ENCODE assay signal across 22 cellular contexts in genomic region chr15:50933353-50933752, GRCh38. TPM values are rescaled to one million over a fixed set of nuclear protein-coding genes. Genes with fewer than 3 reads are reported as not detected.
DNase-seq lines count a peak whose midpoint lies in the region; ATAC-seq and TF ChIP-seq lines count a peak whose summit lies in the region.
"Had no signal": no experiment of that assay in that cellular context is flagged by ENCODE, and none has a peak within 500 bp of the region (broad histone marks: within the 10 kb centered on the region; RNA-seq: fewer than 3 reads in every experiment).

No MANE protein-coding gene starts in this region.

- H3K36me3 Mint-ChIP-seq in T-helper 17 cell (ENCODE audit: low read depth) = peaks cover 14% of the 10 kb centered on the region

- H3K4me3 ChIP-seq in GM23248 (no peak overlapping the region), trophoblast cell (ENCODE audit: low read depth, low read length) (no peak overlapping the region), left lung (no peak overlapping the region)
- H3K4me3 ChIP-seq: K562 had no signal

- H2AFZ ChIP-seq in GM23248 = no peak overlapping the region
- no peak overlapping the region for H2AFZ ChIP-seq in trophoblast cell (ENCODE audit: insufficient read depth, low read length, poor library complexity)

- no peaks in the 10 kb centered on the region for H3F3A ChIP-seq in GM23248 (ENCODE audit: insufficient read depth)

- H2BK5ac ChIP-seq in trophoblast cell (ENCODE audit: low read depth, low read length, poor library complexity) = no peak overlapping the region

- no peaks in the 10 kb centered on the region for H3K9me3 ChIP-seq in T-helper 17 cell (ENCODE audit: control insufficient read depth, low read length, poor library complexity, severe bottlenecking)
- no peaks in the 10 kb centered on the region for H3K9me3 ChIP-seq in GM23248 (ENCODE audit: low read depth)
- H3K9me3 ChIP-seq in trophoblast cell (ENCODE audit: insufficient read depth, low read depth, low read length) = no peaks in the 10 kb centered on the region
- H3K9me3 ChIP-seq in left lung = no peaks in the 10 kb centered on the region

- intact Hi-C loops in left lung (cut with DNase I) = no loop called here

- H3K27ac ChIP-seq in GM23248 (no peak overlapping the region), trophoblast cell (ENCODE audit: low read depth, low read length) (no peak overlapping the region), left lung (no peak overlapping the region)

- H3K79me2 ChIP-seq in GM23248 (ENCODE audit: insufficient read depth) (no peaks in the 10 kb centered on the region), trophoblast cell (ENCODE audit: control insufficient read depth, insufficient read depth, low read length, poor library complexity) (no peaks in the 10 kb centered on the region)

- H3K4me1 ChIP-seq in GM23248 (ENCODE audit: insufficient read depth) (no peaks in the 10 kb centered on the region), trophoblast cell (ENCODE audit: control insufficient read depth in 1 of 2, insufficient read depth in 2 of 2, low read length in 2 of 2) (peaks cover 4 to 7% of the 10 kb centered on the region in 2 experiments), left lung (no peaks in the 10 kb centered on the region)

- no peak overlapping the region for H3K18ac ChIP-seq in trophoblast cell (ENCODE audit: low read length)

- H2AK5ac ChIP-seq in trophoblast cell (ENCODE audit: low read length) = no peak overlapping the region

- TF ChIP-seq CTCF in left lung (IDR thresholded peaks at IDR 0.05) = no peak

- H3K4ac ChIP-seq in trophoblast cell (ENCODE audit: low read depth, low read length) = no peak overlapping the region

- H3K9ac ChIP-seq in GM23248 (no peak overlapping the region), trophoblast cell (ENCODE audit: low read length) (no peak overlapping the region)

- H3K4me3 Mint-ChIP-seq in T-helper 17 cell = no peak overlapping the region
- H3K4me3 Mint-ChIP-seq: B cell; CD4-positive, CD25-positive, alpha-beta regulatory T cell; T-cell had no signal

- H3K27ac Mint-ChIP-seq in T-helper 17 cell = peak overlapping the region; percentile 14
- H3K27ac Mint-ChIP-seq: B cell; CD4-positive, CD25-positive, alpha-beta regulatory T cell; T-cell had no signal

- no peaks in the 10 kb centered on the region for H4K20me1 ChIP-seq in GM23248 (ENCODE audit: insufficient read depth)

- H3K36me3 ChIP-seq in GM23248 (ENCODE audit: low read depth) = peaks cover 45% of the 10 kb centered on the region
- peaks cover 0 to 8% of the 10 kb centered on the region in 2 experiments for H3K36me3 ChIP-seq in trophoblast cell (ENCODE audit: control insufficient read depth in 1 of 2, insufficient read depth in 2 of 2, low read length in 2 of 2)
- peaks cover 0 to 59% of the 10 kb centered on the region in 2 donors for H3K36me3 ChIP-seq in left lung

- no peak overlapping the region for H4K91ac ChIP-seq in trophoblast cell (ENCODE audit: low read depth, low read length)

- in situ Hi-C loops in GM23248 (cut with MboI) = loop anchor here (25.0 kb wide), 1 partner anchor 454 kb away; no protein-coding TSS in a partner anchor

- peaks cover under 1% of the 10 kb centered on the region for H3K79me1 ChIP-seq in trophoblast cell (ENCODE audit: low read length)

- no peak overlapping the region for H2BK12ac ChIP-seq in trophoblast cell (ENCODE audit: low read length)

- H3K23ac ChIP-seq in trophoblast cell (ENCODE audit: low read length) = no peak overlapping the region

- H3K4me2 ChIP-seq in GM23248 (ENCODE audit: unreplicated experiment) (no peak overlapping the region), trophoblast cell (ENCODE audit: low read length) (no peak overlapping the region)

- H3K27me3 ChIP-seq in GM23248 (replicated peaks; ENCODE audit: insufficient read depth) = no peaks in the 10 kb centered on the region
- H3K27me3 ChIP-seq in trophoblast cell (ENCODE audit: insufficient read depth, low read length) = no peaks in the 10 kb centered on the region
- no peaks in the 10 kb centered on the region for H3K27me3 ChIP-seq in left lung

- H3K9me2 ChIP-seq in GM23248 (ENCODE audit: insufficient read depth) = no peaks in the 10 kb centered on the region

- H4K12ac ChIP-seq in trophoblast cell (ENCODE audit: low read depth, low read length) = no peak overlapping the region

- H2BK120ac ChIP-seq in trophoblast cell (ENCODE audit: insufficient read depth, low read length, poor library complexity) = no peak overlapping the region

- H3K14ac ChIP-seq in trophoblast cell (ENCODE audit: low read length) = no peak overlapping the region

- H3K27me3 Mint-ChIP-seq in T-helper 17 cell = no peaks in the 10 kb centered on the region
- H3K27me3 Mint-ChIP-seq: B cell; CD4-positive, CD25-positive, alpha-beta regulatory T cell; T-cell had no signal

- 90 to 100% methylated on average over 1 of the region's 1 CpG for WGBS in GM23248 (ENCODE audit: low coverage in 1 of 2, low lambda C conversion rate in 2 of 2, missing lambda C conversion rate in 2 of 2), 2 experiments
- WGBS in trophoblast cell (ENCODE audit: extremely low coverage, insufficient coverage, insufficient read length) = no CpG with 5 or more reads among the region's 1 CpG

- no peak for ATAC-seq in T-helper 17 cell
- no peak for ATAC-seq in left lung
- no peak for ATAC-seq in GM18870 (IDR thresholded peaks at IDR 0.05; ENCODE audit: unreplicated experiment)
- ATAC-seq: K562, Right ventricle myocardium inferior, T-cell had no signal

- no peak overlapping the region for H4K8ac ChIP-seq in trophoblast cell (ENCODE audit: low read depth, low read length)

- peaks cover 4% of the 10 kb centered on the region for H3K4me1 Mint-ChIP-seq in T-helper 17 cell

- DNase-seq in Kasumi-1 (lab: John Stamatoyannopoulos, UW) (peak; percentile 50 to 61), NOMO-1 treated with dmso at 0.1 percent for 144 hours (lab: John Stamatoyannopoulos, UW; ENCODE audit: unreplicated experiment) (peak; percentile 48), T-helper 17 cell (no peak), GM23248 (no peak), trophoblast cell (no peak), left lung (no peak)
- DNase-seq: CD4-positive, CD25-positive, alpha-beta regulatory T cell; COR-L47; DMS 273 treated with DMSO at 0.1 percent for 48 hours; GDM1; NCI-H1105 treated with DMSO at 0.1 percent for 48 hours; NCI-H1694 treated with DMSO at 0.1 percent for 48 hours; NCI-H2107; NCI-H2227 treated with DMSO at 0.1 percent for 48 hours; NCI-H524; NCI-H82; T-cell; T-helper 9 cell had no signal

RNA-seq across cellular contexts. Expression of gene AP4E1, which starts 24.9 kb away (rescaled TPM):
- 1 to 10 TPM; 7.6 to 9.6 TPM for total RNA-seq in T-helper 17 cell
- total RNA-seq in GM23248 (2014; rRNA removed; shearing (Covaris generic)) = 14.4 and 15.0 TPM in 2 replicates
- polyA plus RNA-seq in GM23248 (2016; fragmentation: Nextera tagmentation; extraction: Ambion mirVana) = 6.2 and 6.6 TPM in 2 replicates
- 5.0 and 5.4 TPM in 2 replicates for polyA plus RNA-seq in trophoblast cell (2013)
- 10 to 100 TPM; 11.3 to 11.6 TPM for total RNA-seq in left lung

Comparison
In these comparisons a context has a peak if more than half of its experiments do, and no peak if none do; other contexts are left out.
1. DNase-seq: peak in Kasumi-1 (2 of 2) and NOMO-1 treated with dmso at 0.1 percent for 144 hours (single experiment); none in T-helper 17 cell (0 of 3), GM23248 (single experiment), trophoblast cell (0 of 2) and left lung (0 of 2).